Comparison of ENCODE assay signal across 9 cellular contexts in the genomic region with DNA sequence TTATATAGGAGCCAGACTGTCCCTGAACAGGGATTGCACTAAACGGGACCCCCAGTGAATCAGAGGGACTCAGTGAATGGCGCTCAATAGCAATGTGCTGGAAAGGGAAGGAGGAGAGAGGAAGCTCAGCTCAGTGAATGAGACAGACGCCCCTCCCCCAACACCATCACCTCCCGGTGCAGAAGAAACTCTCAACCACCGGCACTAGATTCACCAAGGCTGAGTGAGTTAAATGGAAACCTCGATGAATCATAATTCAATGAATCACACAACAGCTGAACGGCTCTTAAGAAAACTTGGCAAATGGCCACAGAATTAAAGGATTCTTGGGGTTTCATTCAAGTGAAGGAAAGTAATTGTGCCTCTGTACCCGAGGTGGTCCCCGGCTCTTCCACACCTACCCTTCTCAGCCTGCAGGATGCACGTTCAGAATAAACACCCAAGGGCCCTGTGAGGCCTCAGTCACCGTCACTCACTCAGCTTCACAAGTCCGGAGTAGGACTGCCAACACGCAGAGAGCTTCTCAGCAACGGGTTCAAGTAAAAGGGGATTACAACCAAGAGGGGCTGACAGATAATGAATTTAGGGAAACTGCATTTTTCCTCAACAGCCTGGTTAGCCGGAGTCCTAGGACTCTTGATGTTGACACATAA. TPM values are rescaled to one million over a fixed set of nuclear protein-coding genes. Genes with fewer than 3 reads are reported as not detected.
A peak's percentile ranks its signal among the peaks of the same experiment; 100 is the strongest.
DNase-seq lines count a peak whose midpoint lies in the region; ATAC-seq, FAIRE-seq and TF ChIP-seq lines count a peak whose summit lies in the region.
"Had no signal": no experiment of that assay in that cellular context is flagged by ENCODE, and none has a peak within 500 bp of the region (broad histone marks: within the 10 kb centered on the region; RNA-seq: fewer than 3 reads in every experiment).

No MANE protein-coding gene starts in this region.

- no CpG with 5 or more reads among the region's 15 CpGs for WGBS in H9 (ENCODE audit: extremely low coverage, insufficient read length, low lambda C conversion rate)
- 11% methylated on average over 14 of the region's 15 CpGs for WGBS in HepG2 (ENCODE audit: low lambda C conversion rate)
- no CpG with 5 or more reads among the region's 15 CpGs for WGBS in neuronal stem cell (ENCODE audit: extremely low coverage in 2 of 2, insufficient read length in 2 of 2, insufficient replicate concordance in 1 of 2), 2 donors

- H3K79me2 ChIP-seq in H9 (ENCODE audit: insufficient read depth, low read length) (no peaks in the 10 kb centered on the region), HepG2 (ENCODE audit: insufficient read depth, low read length) (no peaks in the 10 kb centered on the region)

- H3K9ac ChIP-seq in H9 (ENCODE audit: extremely low read depth, insufficient read length, low read length), result no peak overlapping the region
- no peak overlapping the region for H3K9ac ChIP-seq in HepG2 (ENCODE audit: insufficient read depth, low read depth, low read length)
- H3K9ac ChIP-seq in neuronal stem cell (ENCODE audit: low read depth, low read length, poor library complexity), result no peak overlapping the region

- H4K8ac ChIP-seq in H9 (replicated peaks; ENCODE audit: insufficient read length, low read depth, low read length) (no peak overlapping the region), neuronal stem cell (ENCODE audit: low read depth, low read length) (no peak overlapping the region)

- no TSS peak for BruUV-seq in HepG2 (replicated peaks; lab: Mats Ljungman, UMichigan)

- H2BK20ac ChIP-seq in H9 (ENCODE audit: low read depth, low read length, poor library complexity, severe bottlenecking), result no peak overlapping the region

- H3K27me3 Mint-ChIP-seq in H9 (ENCODE audit: low read depth), result no peaks in the 10 kb centered on the region

- no peak overlapping the region for H4K5ac ChIP-seq in H9 (ENCODE audit: insufficient read length, low read depth, low read length)

- intact Hi-C loops in HepG2 (cut with micrococcal nuclease; ENCODE audit: unreplicated experiment), result no loop called here

- POLR2A ChIA-PET in HepG2 (lab: Yijun Ruan, JAX), result no interaction called here

- H4K20me1 ChIP-seq in H9 (ENCODE audit: control insufficient read depth, insufficient read depth, insufficient read length), result no peaks in the 10 kb centered on the region
- no peaks in the 10 kb centered on the region for H4K20me1 ChIP-seq in HepG2 (ENCODE audit: insufficient read depth, low read length)

- H3K36me3 Mint-ChIP-seq in H9 (ENCODE audit: insufficient read depth in 1 of 3, low read depth in 3 of 3), result peaks cover 21 to 41% (median 22%) of the 10 kb centered on the region in 3 experiments
- H3K36me3 Mint-ChIP-seq: memory B cell had no signal

- H3K23me2 ChIP-seq in H9 (ENCODE audit: insufficient read length, low read depth, low read length, poor library complexity, severe bottlenecking), result no peaks in the 10 kb centered on the region

- no peaks in the 10 kb centered on the region for H3K9me3 ChIP-seq in H9 (ENCODE audit: control insufficient read depth, low read depth, low read length)
- no peaks in the 10 kb centered on the region for H3K9me3 ChIP-seq in HepG2 (ENCODE audit: low read length)
- peaks cover 3 to 5% of the 10 kb centered on the region in 2 donors for H3K9me3 ChIP-seq in neuronal stem cell (replicated peaks in 1 of 2; ENCODE audit: control insufficient read depth in 2 of 2, insufficient read depth in 1 of 2, low read depth in 1 of 2, low read length in 2 of 2)

- no peaks in the 10 kb centered on the region for H3K27me3 ChIP-seq in H9 (ENCODE audit: insufficient read depth, low read length)
- H3K27me3 ChIP-seq in HepG2 (ENCODE audit: control insufficient read depth in 1 of 2, insufficient read depth in 2 of 2, low read length in 2 of 2), result peaks cover 4 to 22% of the 10 kb centered on the region in 2 experiments; a peak in 4 of 5 replicates
- H3K27me3 ChIP-seq in neuronal stem cell (ENCODE audit: control insufficient read depth in 3 of 3, insufficient read depth in 3 of 3, low read depth in 1 of 3, low read length in 3 of 3), result no peaks in the 10 kb centered on the region

- H4K91ac ChIP-seq in H9 (ENCODE audit: insufficient read length, low read depth, low read length) (no peak overlapping the region), neuronal stem cell (ENCODE audit: low read depth, low read length, poor library complexity) (no peak overlapping the region)

- no peak for TF ChIP-seq EP300 in HepG2 (IDR thresholded peaks at IDR 0.05; ENCODE audit: low read depth in 2 of 2, low read length in 2 of 2)
- TF ChIP-seq EP300 in HepG2 (CRISPR knock-in tag; IDR thresholded peaks at IDR 0.05; ENCODE audit: borderline replicate concordance), result no peak

- H2AFZ ChIP-seq in H9 (ENCODE audit: low read length) (no peak overlapping the region), HepG2 (ENCODE audit: low read length) (no peak overlapping the region), neuronal stem cell (ENCODE audit: low read length) (no peak overlapping the region)

- no peak for TF ChIP-seq POLR2A in HepG2 (IDR thresholded peaks at IDR 0.05; ENCODE audit: insufficient read depth in 1 of 2, low read depth in 2 of 2, low read length in 2 of 2)

- no peak overlapping the region for H3K18ac ChIP-seq in H9 (ENCODE audit: insufficient read length, low read depth, low read length)
- no peak overlapping the region for H3K18ac ChIP-seq in neuronal stem cell (ENCODE audit: low read length)

- no peak overlapping the region for H3T11ph ChIP-seq in H9 (ENCODE audit: low read length)

- H2BK12ac ChIP-seq in H9 (ENCODE audit: insufficient read length, low read depth, low read length) (no peak overlapping the region), neuronal stem cell (ENCODE audit: low read length) (no peak overlapping the region)

- no peak overlapping the region for H2BK120ac ChIP-seq in H9 (ENCODE audit: low read depth, low read length, poor library complexity, severe bottlenecking)
- no peak overlapping the region for H2BK120ac ChIP-seq in neuronal stem cell (ENCODE audit: low read depth, low read length)

- peaks cover 13 to 16% of the 10 kb centered on the region in 2 experiments for H3K4me1 Mint-ChIP-seq in H9
- H3K4me1 Mint-ChIP-seq: memory B cell had no signal

- H3K27ac ChIP-seq in H9 (ENCODE audit: insufficient read length, low read depth, low read length), result no peak overlapping the region
- no peak overlapping the region for H3K27ac ChIP-seq in HepG2 (ENCODE audit: extremely low read length, insufficient read depth, low read length)
- H3K27ac ChIP-seq in neuronal stem cell (replicated peaks; ENCODE audit: low read length), result no peak overlapping the region

- no peaks in the 10 kb centered on the region; a peak in 1 of 5 replicates for H3K9me3 Mint-ChIP-seq in H9
- H3K9me3 Mint-ChIP-seq: memory B cell had no signal

- CTCF ChIA-PET in HepG2 (lab: Yijun Ruan, JAX; ENCODE audit: low intra/inter-chr PET ratio, low total read pairs), result no interaction called here

- peak overlapping the region; percentile 36 to 75 (median 48); a peak in 2 of 7 replicates for H3K27ac Mint-ChIP-seq in H9
- H3K27ac Mint-ChIP-seq: memory B cell had no signal

- H2BK15ac ChIP-seq in H9 (ENCODE audit: low read depth, low read length), result no peak overlapping the region
- no peak overlapping the region for H2BK15ac ChIP-seq in neuronal stem cell (ENCODE audit: low read length)

- TF ChIP-seq RAD21 in HepG2 (CRISPR knock-in tag; IDR thresholded peaks at IDR 0.05), result no peak

- H2AK5ac ChIP-seq in H9 (ENCODE audit: insufficient read length, low read length) (no peak overlapping the region), neuronal stem cell (ENCODE audit: low read depth, low read length) (no peak overlapping the region)

- FAIRE-seq in HepG2 (lab: Jason Lieb, UNC), result no peak

- no peak overlapping the region for H3K56ac ChIP-seq in H9 (ENCODE audit: insufficient read length, low read depth, low read length)

- no peak for TF ChIP-seq CTCF in H9 (conservative IDR thresholded peaks at IDR 0.05)
- TF ChIP-seq CTCF in HepG2 (CRISPR knock-in tag; IDR thresholded peaks at IDR 0.05), result no peak

- H3K4me1 ChIP-seq in H9 (ENCODE audit: insufficient read depth, low read length) (no peaks in the 10 kb centered on the region; the same call in 1 of the 2 replicates), HepG2 (ENCODE audit: insufficient read depth, low read length) (no peaks in the 10 kb centered on the region), neuronal stem cell (ENCODE audit: control insufficient read depth in 2 of 2, insufficient read depth in 1 of 2, low read depth in 1 of 2, low read length in 2 of 2) (peaks cover 0 to 16% of the 10 kb centered on the region in 2 donors)

- H3K23ac ChIP-seq in H9 (ENCODE audit: insufficient read length, low read depth, low read length), result no peak overlapping the region
- no peak overlapping the region for H3K23ac ChIP-seq in neuronal stem cell (ENCODE audit: low read depth, low read length, poor library complexity)

- ATAC-seq in HepG2, result no peak
- ATAC-seq in GM21515 (IDR thresholded peaks at IDR 0.05; ENCODE audit: unreplicated experiment), result no peak

- H3K4me3 Mint-ChIP-seq in H9, result no peak overlapping the region
- H3K4me3 Mint-ChIP-seq: memory B cell had no signal

- no peaks in the 10 kb centered on the region for H3K36me3 ChIP-seq in HepG2 (replicated peaks in 1 of 2; ENCODE audit: control insufficient read depth in 1 of 2, insufficient read depth in 2 of 2, low read length in 2 of 2)
- H3K36me3 ChIP-seq in neuronal stem cell (replicated peaks in 1 of 2; ENCODE audit: control insufficient read depth in 2 of 2, insufficient read depth in 2 of 2, low read length in 2 of 2), result peaks cover 40 to 95% of the 10 kb centered on the region in 2 donors

- no peak overlapping the region for H3K14ac ChIP-seq in H9 (ENCODE audit: insufficient read depth, low read length)
- no peak overlapping the region for H3K14ac ChIP-seq in neuronal stem cell (ENCODE audit: low read length)

- no peak overlapping the region for H2BK5ac ChIP-seq in H9 (ENCODE audit: insufficient read length, low read length)
- H2BK5ac ChIP-seq in neuronal stem cell (ENCODE audit: low read length), result no peak overlapping the region

- H3K4me2 ChIP-seq in H9 (ENCODE audit: insufficient read depth, insufficient read length, low read length) (no peak overlapping the region), HepG2 (ENCODE audit: low read depth, low read length) (no peak overlapping the region), neuronal stem cell (ENCODE audit: insufficient read depth, low read length, poor library complexity, severe bottlenecking) (no peak overlapping the region)

- H3K4ac ChIP-seq in H9 (ENCODE audit: low read depth, low read length) (no peak overlapping the region), neuronal stem cell (ENCODE audit: low read length) (no peak overlapping the region)

- DNase-seq in H9, result no peak
- DNase-seq in RKO (ENCODE audit: low spot score), result peak; percentile 91
- DNase-seq in dedifferentiated amniotic fluid mesenchymal stem cell (ENCODE audit: extremely low spot score), result peak; percentile 46
- DNase-seq in stimulated activated CD4-positive, alpha-beta T cell treated with anti-CD3 and anti-CD28 coated beads, Interleukin-2, amount 100 ng/mL, for 48 hours, result peak; percentile 45 to 49
- no peak for DNase-seq in HepG2 (ENCODE audit: low spot score)
- DNase-seq in neuronal stem cell (ENCODE audit: low spot score), result no peak

- no peaks in the 10 kb centered on the region for H3K79me1 ChIP-seq in H9 (ENCODE audit: insufficient read depth, low read depth, low read length, poor library complexity, severe bottlenecking)
- H3K79me1 ChIP-seq in neuronal stem cell (ENCODE audit: low read depth, low read length), result peaks cover 3% of the 10 kb centered on the region

- H3K4me3 ChIP-seq in HepG2 (replicated peaks in 1 of 3; ENCODE audit: insufficient read depth in 1 of 3, low read depth in 2 of 3, low read length in 3 of 3) (no peak overlapping the region), neuronal stem cell (ENCODE audit: low read length in 2 of 2) (no peak overlapping the region)

- in situ Hi-C loops in HepG2 (cut with HindIII; ENCODE audit: extremely low pct_ligation_motif_present, low pct_unique_long_range_greater_than_20kb), result no loop called here

RNA-seq across cellular contexts. Expression of a gene that starts 29.3 kb away (rescaled TPM):
- total RNA-seq in H9 (2021), result 71.6 and 73.1 TPM in 2 replicates
- total RNA-seq in HepG2 (2016; rRNA removed; fragmentation: Illumina TruSeq; extraction: Trizol), result not detected in 2 replicates
- total RNA-seq in HepG2 (2016; cell fraction: cytosol; rRNA removed; fragmentation: Illumina TruSeq; extraction: Trizol; ENCODE audit: low read depth), result not detected in 2 replicates
- not detected in 2 replicates for total RNA-seq in HepG2 (2016; cell fraction: insoluble cytoplasmic fraction; rRNA removed; fragmentation: Illumina TruSeq; extraction: Trizol)
- total RNA-seq in HepG2 (2016; cell fraction: membrane; rRNA removed; fragmentation: Illumina TruSeq; extraction: Trizol), result not detected in 2 replicates
- not detected in 2 replicates for total RNA-seq in HepG2 (2016; cell fraction: nucleus; rRNA removed; fragmentation: Illumina TruSeq; extraction: Trizol)
- not detected in 2 replicates for polyA plus RNA-seq in HepG2 (2011; rRNA removed)
- not detected in 2 replicates for polyA plus RNA-seq in HepG2 (2011; cell fraction: cytosol; rRNA removed)
- not detected in 2 replicates for polyA plus RNA-seq in HepG2 (2011; cell fraction: nucleus; rRNA removed)
- polyA plus RNA-seq in HepG2 (2012), result 1.7 and 1.9 TPM in 2 replicates
- polyA plus RNA-seq in HepG2 (2016; cell fraction: cytosol; fragmentation: Illumina TruSeq; extraction: Trizol; ENCODE audit: low read depth), result not detected in 2 replicates
- polyA plus RNA-seq in HepG2 (2016; cell fraction: insoluble cytoplasmic fraction; fragmentation: Illumina TruSeq; extraction: Trizol; ENCODE audit: low read depth), result not detected in 2 replicates
- not detected in 2 replicates for polyA plus RNA-seq in HepG2 (2016; cell fraction: membrane; fragmentation: Illumina TruSeq; extraction: Trizol; ENCODE audit: low read depth)
- not detected in 2 replicates for polyA plus RNA-seq in HepG2 (2016; cell fraction: nucleus; fragmentation: Illumina TruSeq; extraction: Trizol; ENCODE audit: insufficient read depth, low read depth)
- not detected in 2 replicates for polyA minus RNA-seq in HepG2 (2011; rRNA and poly(A)+ RNA removed; ENCODE audit: low replicate concordance)
- polyA minus RNA-seq in HepG2 (2011; cell fraction: cytosol; rRNA and poly(A)+ RNA removed), result not detected in 2 replicates
- polyA minus RNA-seq in HepG2 (2011; cell fraction: nucleus; rRNA and poly(A)+ RNA removed), result not detected in 2 replicates
- polyA plus RNA-seq in neuronal stem cell (2013, experiment 1 of 2), result 122 TPM
- 121 TPM for polyA plus RNA-seq in neuronal stem cell (2013, experiment 2 of 2)
- total RNA-seq: activated CD8-positive, alpha-beta memory T cell treated with anti-CD3 and anti-CD28 coated beads for 36 hours had no signal

Comparison
In these comparisons a context has a peak if more than half of its experiments do, and no peak if none do; other contexts are left out.
1. DNase-seq: peak in RKO (single experiment), dedifferentiated amniotic fluid mesenchymal stem cell (single experiment) and stimulated activated CD4-positive, alpha-beta T cell treated with anti-CD3 and anti-CD28 coated beads, Interleukin-2, amount 100 ng/mL, for 48 hours (2 of 2); none in H9 (single experiment), HepG2 (single experiment) and neuronal stem cell (single experiment).
2. RNA of a gene that starts 29.3 kb away (total RNA-seq): 71.6 to 73.1 TPM in H9; not detected in HepG2; every median in the first group is over 10 times any median in the second.